ENCODE assay signal across 31 cellular contexts in genomic region chr6:124953808-124954207, GRCh38. TPM values are rescaled to one million over a fixed set of nuclear protein-coding genes. Genes with fewer than 3 reads are reported as not detected.
"Had no signal": no experiment of that assay in that cellular context is flagged by ENCODE, and none has a peak within 500 bp of the region (broad histone marks: within the 10 kb centered on the region; RNA-seq: fewer than 3 reads in every experiment).

No MANE protein-coding gene starts in this region.

- DNase-seq: activated B cell treated with CpG ODN at 0.5 μM for 24 hours; activated CD4-positive, alpha-beta memory T cell treated with anti-CD3 and anti-CD28 coated beads for 36 hours; activated CD4-positive, alpha-beta T cell treated with anti-CD3 and anti-CD28 coated beads for 4 hours; activated CD4-positive, alpha-beta T cell treated with anti-CD3 and anti-CD28 coated beads, Interleukin-2, amount 50 U/mL, for 1 hour; activated CD4-positive, CD25-positive, alpha-beta regulatory T cell treated with anti-CD3 and anti-CD28 coated beads, Interleukin-2, amount 50 U/mL, for 72 hours; activated CD8-positive, alpha-beta memory T cell treated with anti-CD3 and anti-CD28 coated beads, Interleukin-2, amount 50 U/mL, for 4 hours; activated gamma-delta T cell treated with Interleukin-2 at 50 U/mL for 16 hours; activated naive CD4-positive, alpha-beta T cell treated with anti-CD3 and anti-CD28 coated beads for 36 hours; activated T-cell treated with anti-CD3 and anti-CD28 coated beads for 4 hours; activated T-cell treated with anti-CD3 and anti-CD28 coated beads, Interleukin-2, amount 50 U/mL, for 4 hours; adrenal gland; body of pancreas; Kasumi-1; KG1; MG63; NCI-H1048; NCI-H1105 treated with DMSO at 0.1 percent for 48 hours; NCI-H1436; NCI-H1694; NCI-H1930; NCI-H2081 treated with DMSO at 0.1 percent for 48 hours; NCI-H226; NCI-H446 treated with DMSO at 0.1 percent for 48 hours; NCI-H524; RPMI8226; SHP77 treated with DMSO at 0.1 percent for 48 hours; SK-N-SH had no signal

- H3K27ac ChIP-seq: adrenal gland, body of pancreas, breast epithelium, SJSA1, VCaP had no signal

- H3K36me3 ChIP-seq: adrenal gland, breast epithelium, MG63, SJSA1 had no signal

- FAIRE-seq: astrocyte had no signal

- H3K4me1 ChIP-seq: adrenal gland, body of pancreas, breast epithelium had no signal

- H3K9ac ChIP-seq: SK-N-SH had no signal

- H3K27me3 ChIP-seq: adrenal gland, body of pancreas, breast epithelium, MG63, SJSA1 had no signal

- H3K9me3 ChIP-seq: adrenal gland, body of pancreas, breast epithelium, MG63, SJSA1, SK-N-SH had no signal

- H3K4me3 ChIP-seq: adrenal gland, body of pancreas, breast epithelium, MG63, SJSA1 had no signal

RNA-seq across cellular contexts. Expression of gene RNF217, which starts 8.4 kb away (rescaled TPM):
- total RNA-seq: activated B cell treated with CpG ODN at 0.5 μM for 24 hours had no signal
